14 cellular contexts compared by ENCODE assay signal in the genomic region with DNA sequence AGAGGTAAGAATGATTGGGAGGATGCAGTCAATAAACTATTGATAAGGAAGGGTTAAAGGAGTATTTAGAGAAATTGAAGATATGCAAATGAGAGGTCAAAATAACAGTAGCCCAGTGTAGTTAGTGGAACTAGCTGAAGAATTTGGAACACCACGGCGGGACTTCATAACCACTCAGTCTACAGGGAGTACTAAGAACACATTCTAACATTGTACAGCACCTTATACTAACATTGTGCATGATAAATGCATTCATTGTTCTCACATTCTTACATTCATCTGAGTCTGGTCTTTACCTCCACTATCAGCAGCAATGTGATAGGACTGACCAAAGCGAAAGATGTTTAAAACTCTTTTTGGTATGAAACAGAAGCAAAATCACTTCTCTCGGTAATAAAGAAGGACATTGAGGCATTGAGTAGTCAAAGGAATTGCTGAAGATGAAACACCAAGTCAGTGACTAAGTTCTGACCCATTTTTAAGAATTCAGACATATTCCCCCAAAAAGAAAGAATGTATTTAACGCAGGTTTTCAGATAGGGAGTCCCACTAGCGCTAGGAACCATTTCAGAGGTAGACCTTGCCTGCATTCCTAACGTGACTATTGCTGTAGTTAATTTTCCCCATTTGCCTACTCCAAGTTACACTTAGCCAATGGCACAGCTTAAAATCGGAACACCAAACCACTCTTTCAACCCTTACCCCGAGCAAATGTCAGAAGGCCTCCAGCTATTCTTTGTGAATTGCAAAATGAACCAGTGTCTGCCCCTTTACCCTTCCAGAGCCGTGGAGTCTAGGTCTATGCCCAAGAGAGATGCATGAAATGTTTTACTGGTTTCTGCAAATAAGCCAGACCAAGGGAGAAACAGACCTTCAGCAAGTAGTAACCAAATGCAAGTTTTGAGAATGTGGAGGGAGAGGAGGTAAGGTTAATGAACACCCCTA.
DNase-seq lines count a peak whose midpoint lies in the region; ATAC-seq and TF ChIP-seq lines count a peak whose summit lies in the region.
"Had no signal": no experiment of that assay in that cellular context is flagged by ENCODE, and none has a peak within 500 bp of the region (broad histone marks: within the 10 kb centered on the region; RNA-seq: fewer than 3 reads in every experiment).

No MANE protein-coding gene starts in this region.

- TF ChIP-seq POLR2A in Peyer's patch (IDR thresholded peaks at IDR 0.05) = no peak
- no peak for TF ChIP-seq POLR2A in GM18505 (IDR thresholded peaks at IDR 0.05; ENCODE audit: borderline replicate concordance, extremely low read depth, insufficient read depth, insufficient read length)

- H3K4me3 ChIP-seq in Peyer's patch = no peak overlapping the region
- H3K4me3 ChIP-seq in neural cell (ENCODE audit: low read length) = no peak overlapping the region
- no peak overlapping the region for H3K4me3 ChIP-seq in tibial artery

- TF ChIP-seq RAD21 in neural cell (conservative IDR thresholded peaks at IDR 0.05) = no peak

- H3K9me2 ChIP-seq in neural cell (ENCODE audit: insufficient read depth, low read length) = no peaks in the 10 kb centered on the region

- H3K27ac ChIP-seq in Peyer's patch (peak overlapping the region in 3 of 4 donors; percentile 45 to 96 (median 86)), neural cell (ENCODE audit: low read length) (peak overlapping the region; percentile 78), tibial artery (peak overlapping the region; percentile 81 to 87)
- H3K27ac ChIP-seq: neutrophil had no signal

- DNase-seq in Peyer's patch = no peak
- no peak for DNase-seq in endothelial cell (ENCODE audit: low spot score)
- DNase-seq in tibial artery = no peak
- no peak for DNase-seq in GF-D8 (lab: John Stamatoyannopoulos, UW)
- DNase-seq in SW 1271 (lab: John Stamatoyannopoulos, UW) = no peak
- DNase-seq: activated naive CD8-positive, alpha-beta T cell treated with anti-CD3 and anti-CD28 coated beads, Interleukin-2, amount 10 ng/mL, durations not matched to agents 7 days and 5 days; effector CD8-positive, alpha-beta T cell; NCI-H1694 treated with DMSO at 0.1 percent for 48 hours; NCI-H526; stimulated activated CD4-positive, alpha-beta T cell treated with anti-CD3 and anti-CD28 coated beads, Interleukin-2, amount 100 ng/mL, for 48 hours had no signal

- peaks cover 7 to 80% (median 17%) of the 10 kb centered on the region in 4 donors for H3K4me1 ChIP-seq in Peyer's patch
- peaks cover 0 to 87% (median 72%) of the 10 kb centered on the region in 4 donors for H3K4me1 ChIP-seq in tibial artery

- H3K36me3 Mint-ChIP-seq in endothelial cell (ENCODE audit: low read depth, unreplicated experiment) = no peaks in the 10 kb centered on the region
- H3K36me3 Mint-ChIP-seq: activated naive CD8-positive, alpha-beta T cell treated with anti-CD3 and anti-CD28 coated beads, Interleukin-2, amount 10 ng/mL, durations not matched to agents 7 days and 5 days; stimulated activated memory B cell treated with anti-CD40 and anti-IgM and Interleukin-4, amounts not matched to agents 10 μg/mL and 1 μg/mL and 100 μg/mL, for 72 hours had no signal

- TF ChIP-seq CTCF in Peyer's patch (IDR thresholded peaks at IDR 0.05) (no peak), endothelial cell (IDR thresholded peaks at IDR 0.05; ENCODE audit: unreplicated experiment) (no peak), neural cell (IDR thresholded peaks at IDR 0.05; ENCODE audit: poor library complexity, severe bottlenecking) (no peak), tibial artery (IDR thresholded peaks at IDR 0.05) (no peak)

- intact Hi-C loops in tibial artery (cut with DNase I; ENCODE audit: low total_unique reads) = no loop called here

- ATAC-seq in GM18505 (IDR thresholded peaks at IDR 0.05; ENCODE audit: unreplicated experiment) = no peak
- ATAC-seq: stimulated activated memory B cell treated with anti-CD40 and anti-IgM and Interleukin-4, amounts not matched to agents 10 μg/mL and 1 μg/mL and 100 μg/mL, for 72 hours had no signal

- H2AFZ ChIP-seq in neural cell (ENCODE audit: low read depth, low read length) = no peak overlapping the region

- no peaks in the 10 kb centered on the region for H3K9me3 Mint-ChIP-seq in endothelial cell (ENCODE audit: unreplicated experiment)
- H3K9me3 Mint-ChIP-seq: activated naive CD8-positive, alpha-beta T cell treated with anti-CD3 and anti-CD28 coated beads, Interleukin-2, amount 10 ng/mL, durations not matched to agents 7 days and 5 days; stimulated activated memory B cell treated with anti-CD40 and anti-IgM and Interleukin-4, amounts not matched to agents 10 μg/mL and 1 μg/mL and 100 μg/mL, for 72 hours had no signal

- H3K9me3 ChIP-seq in Peyer's patch (no peaks in the 10 kb centered on the region), neural cell (ENCODE audit: low read length) (no peaks in the 10 kb centered on the region), tibial artery (no peaks in the 10 kb centered on the region)
- H3K9me3 ChIP-seq: neutrophil had no signal

- H3K79me2 ChIP-seq in neural cell (replicated peaks; ENCODE audit: insufficient read depth, low read length) = no peaks in the 10 kb centered on the region

- no peaks in the 10 kb centered on the region for H3K36me3 ChIP-seq in Peyer's patch
- no peaks in the 10 kb centered on the region for H3K36me3 ChIP-seq in neural cell (ENCODE audit: insufficient read depth, low read length)
- no peaks in the 10 kb centered on the region for H3K36me3 ChIP-seq in tibial artery
- H3K36me3 ChIP-seq: neutrophil had no signal

- H3K27me3 ChIP-seq in Peyer's patch = no peaks in the 10 kb centered on the region
- H3K27me3 ChIP-seq in neural cell (ENCODE audit: insufficient read depth, low read depth, low read length) = no peaks in the 10 kb centered on the region
- H3K27me3 ChIP-seq in tibial artery = no peaks in the 10 kb centered on the region
- H3K27me3 ChIP-seq: neutrophil had no signal

- peak overlapping the region; percentile 40 for H3K4me3 Mint-ChIP-seq in endothelial cell (ENCODE audit: unreplicated experiment)
- H3K4me3 Mint-ChIP-seq: activated naive CD8-positive, alpha-beta T cell treated with anti-CD3 and anti-CD28 coated beads, Interleukin-2, amount 10 ng/mL, durations not matched to agents 7 days and 5 days; stimulated activated memory B cell treated with anti-CD40 and anti-IgM and Interleukin-4, amounts not matched to agents 10 μg/mL and 1 μg/mL and 100 μg/mL, for 72 hours had no signal

- H3K4me2 ChIP-seq in neural cell (ENCODE audit: low read length) = no peak overlapping the region

- peak overlapping the region; percentile 99 for H3K27ac Mint-ChIP-seq in endothelial cell (ENCODE audit: unreplicated experiment)
- H3K27ac Mint-ChIP-seq: activated naive CD8-positive, alpha-beta T cell treated with anti-CD3 and anti-CD28 coated beads, Interleukin-2, amount 10 ng/mL, durations not matched to agents 7 days and 5 days had no signal

- H3K9ac ChIP-seq in neural cell (ENCODE audit: low read length) = peak overlapping the region; percentile 40

- no peak for TF ChIP-seq EP300 in neural cell (conservative IDR thresholded peaks at IDR 0.05; ENCODE audit: poor library complexity, severe bottlenecking)

- H3K4me1 Mint-ChIP-seq in endothelial cell (ENCODE audit: unreplicated experiment) = peaks cover 86% of the 10 kb centered on the region

- peaks cover 17% of the 10 kb centered on the region for H3K27me3 Mint-ChIP-seq in endothelial cell (ENCODE audit: unreplicated experiment)
- H3K27me3 Mint-ChIP-seq: activated naive CD8-positive, alpha-beta T cell treated with anti-CD3 and anti-CD28 coated beads, Interleukin-2, amount 10 ng/mL, durations not matched to agents 7 days and 5 days; stimulated activated memory B cell treated with anti-CD40 and anti-IgM and Interleukin-4, amounts not matched to agents 10 μg/mL and 1 μg/mL and 100 μg/mL, for 72 hours had no signal

- no peaks in the 10 kb centered on the region for H4K20me1 ChIP-seq in neural cell (ENCODE audit: insufficient read depth)

- peaks cover 5% of the 10 kb centered on the region for H3F3A ChIP-seq in neural cell (ENCODE audit: insufficient read depth, low read length, poor library complexity, severe bottlenecking)

TF ChIP-seq in neural cell, 6 proteins besides CTCF, POLR2A, EP300 and RAD21:
- TF ChIP-seq MXI1 (conservative IDR thresholded peaks at IDR 0.05; ENCODE audit: poor library complexity, severe bottlenecking) (no peak), TAF1 (IDR thresholded peaks at IDR 0.05; ENCODE audit: low read depth) (no peak), POLR2AphosphoS5 (IDR thresholded peaks at IDR 0.05) (no peak), SMC3 (conservative IDR thresholded peaks at IDR 0.05; ENCODE audit: poor library complexity) (no peak)
